In the genomic region with DNA sequence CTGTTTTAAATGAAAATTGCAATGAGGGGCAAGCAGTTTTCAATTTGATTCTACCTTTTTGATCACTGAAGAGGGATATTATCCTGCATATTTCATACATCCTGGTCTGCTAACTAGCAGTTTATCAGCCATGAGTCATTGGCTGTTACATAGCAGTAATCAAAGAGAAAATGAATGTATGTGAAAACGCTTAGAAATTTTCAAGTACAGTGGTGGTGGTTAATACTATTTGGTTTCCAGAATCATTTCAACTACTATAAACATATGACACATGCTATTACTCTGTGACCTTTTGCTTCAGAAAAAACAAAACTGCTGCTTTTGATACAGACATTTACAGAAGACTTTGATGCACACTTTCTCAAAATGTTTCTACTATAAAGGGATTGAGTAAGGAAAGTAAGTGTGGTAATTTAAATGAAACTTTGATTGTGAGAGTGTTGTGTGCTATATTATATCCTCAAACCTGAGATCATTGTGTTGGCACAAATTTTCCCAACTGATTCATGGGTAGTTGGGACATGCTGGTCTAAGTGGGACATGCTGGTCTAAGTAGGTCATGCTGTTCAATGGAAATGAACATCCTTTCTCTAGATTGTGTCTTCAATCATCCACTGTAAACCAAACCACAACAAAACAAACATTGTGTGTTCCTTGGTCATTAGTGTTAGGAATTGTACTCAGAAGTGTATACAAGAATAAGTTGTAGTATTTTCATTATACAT, we compare ENCODE assay signal across 1 cellular context.
TF ChIP-seq lines count a peak whose summit lies in the region.

No MANE protein-coding gene starts in this region.

TF ChIP-seq in IMR-90, 13 proteins besides CTCF, POLR2A, EP300 and RAD21 (continued from another document):
- TF ChIP-seq, protein P1, sequence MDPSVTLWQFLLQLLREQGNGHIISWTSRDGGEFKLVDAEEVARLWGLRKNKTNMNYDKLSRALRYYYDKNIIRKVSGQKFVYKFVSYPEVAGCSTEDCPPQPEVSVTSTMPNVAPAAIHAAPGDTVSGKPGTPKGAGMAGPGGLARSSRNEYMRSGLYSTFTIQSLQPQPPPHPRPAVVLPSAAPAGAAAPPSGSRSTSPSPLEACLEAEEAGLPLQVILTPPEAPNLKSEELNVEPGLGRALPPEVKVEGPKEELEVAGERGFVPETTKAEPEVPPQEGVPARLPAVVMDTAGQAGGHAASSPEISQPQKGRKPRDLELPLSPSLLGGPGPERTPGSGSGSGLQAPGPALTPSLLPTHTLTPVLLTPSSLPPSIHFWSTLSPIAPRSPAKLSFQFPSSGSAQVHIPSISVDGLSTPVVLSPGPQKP (IDR thresholded peaks at IDR 0.05; ENCODE audit: borderline replicate concordance, low read depth, low read length) = no peak
- TF ChIP-seq, protein P2, sequence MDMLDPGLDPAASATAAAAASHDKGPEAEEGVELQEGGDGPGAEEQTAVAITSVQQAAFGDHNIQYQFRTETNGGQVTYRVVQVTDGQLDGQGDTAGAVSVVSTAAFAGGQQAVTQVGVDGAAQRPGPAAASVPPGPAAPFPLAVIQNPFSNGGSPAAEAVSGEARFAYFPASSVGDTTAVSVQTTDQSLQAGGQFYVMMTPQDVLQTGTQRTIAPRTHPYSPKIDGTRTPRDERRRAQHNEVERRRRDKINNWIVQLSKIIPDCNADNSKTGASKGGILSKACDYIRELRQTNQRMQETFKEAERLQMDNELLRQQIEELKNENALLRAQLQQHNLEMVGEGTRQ (IDR thresholded peaks at IDR 0.05; ENCODE audit: low read depth, low read length) = no peak
- TF ChIP-seq MAZ (IDR thresholded peaks at IDR 0.05; ENCODE audit: borderline replicate concordance, low read depth, low read length) = no peak
- TF ChIP-seq BHLHE40 (IDR thresholded peaks at IDR 0.05; ENCODE audit: low read depth, low read length) = no peak
